ENCODE assay signal across 8 cellular contexts in genomic region chr1:30908446-30908885, GRCh38. TPM values are rescaled to one million over a fixed set of nuclear protein-coding genes. Genes with fewer than 3 reads are reported as not detected.
DNase-seq lines count a peak whose midpoint lies in the region; ATAC-seq and TF ChIP-seq lines count a peak whose summit lies in the region.

A gene with protein sequence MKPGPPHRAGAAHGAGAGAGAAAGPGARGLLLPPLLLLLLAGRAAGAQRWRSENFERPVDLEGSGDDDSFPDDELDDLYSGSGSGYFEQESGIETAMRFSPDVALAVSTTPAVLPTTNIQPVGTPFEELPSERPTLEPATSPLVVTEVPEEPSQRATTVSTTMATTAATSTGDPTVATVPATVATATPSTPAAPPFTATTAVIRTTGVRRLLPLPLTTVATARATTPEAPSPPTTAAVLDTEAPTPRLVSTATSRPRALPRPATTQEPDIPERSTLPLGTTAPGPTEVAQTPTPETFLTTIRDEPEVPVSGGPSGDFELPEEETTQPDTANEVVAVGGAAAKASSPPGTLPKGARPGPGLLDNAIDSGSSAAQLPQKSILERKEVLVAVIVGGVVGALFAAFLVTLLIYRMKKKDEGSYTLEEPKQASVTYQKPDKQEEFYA (minus strand): TSS chr1:30908758. CDS start chr1:30908586, 172 bp downstream.

- H3K27me3 ChIP-seq in SU-DHL-6 (ENCODE audit: low read length): no peaks in the 10 kb centered on the region
- H3K27me3 ChIP-seq in naive thymus-derived CD4-positive, alpha-beta T cell (ENCODE audit: control insufficient read depth in 2 of 2, insufficient read depth in 2 of 2, low read length in 2 of 2): peaks cover 0 to 4% of the 10 kb centered on the region in 2 donors

- POLR2A ChIA-PET in naive thymus-derived CD4-positive, alpha-beta T cell (lab: Charles Lee): no interaction called here

- intact Hi-C loops in naive thymus-derived CD4-positive, alpha-beta T cell (cut with micrococcal nuclease): loop anchor here in 1 of 2 donors (5.0 kb wide), 1 partner anchor 499 kb away; no protein-coding TSS in a partner anchor

- H2AFZ ChIP-seq in SU-DHL-6 (ENCODE audit: low read depth, low read length, severe bottlenecking): no peak within 1 kb of the TSS

- TF ChIP-seq CTCF in SU-DHL-6 (IDR thresholded peaks at IDR 0.05; ENCODE audit: insufficient read depth, low read length, poor library complexity, severe bottlenecking): no peak

- DNase-seq in NCI-H2196 (lab: John Stamatoyannopoulos, UW; ENCODE audit: unreplicated experiment): peak; percentile 21
- no peak for DNase-seq in NCI-H2196 treated with DMSO at 0.1 percent for 48 hours (lab: John Stamatoyannopoulos, UW; ENCODE audit: unreplicated experiment)
- peak in 1 of 9 donors; percentile 9 for DNase-seq in naive thymus-derived CD4-positive, alpha-beta T cell
- no peak for DNase-seq in NCI-H1694 (lab: John Stamatoyannopoulos, UW)
- no peak for DNase-seq in medulla oblongata (ENCODE audit: extremely low spot score)

- peaks cover 9 to 18% (median 15%) of the 10 kb centered on the region in 7 donors for H3K4me1 Mint-ChIP-seq in naive thymus-derived CD4-positive, alpha-beta T cell

- peaks cover 0 to 4% (median 0%) of the 10 kb centered on the region in 5 donors for H3K36me3 Mint-ChIP-seq in naive thymus-derived CD4-positive, alpha-beta T cell

- H3K4me3 ChIP-seq in SU-DHL-6 (ENCODE audit: insufficient read depth, low read length, poor library complexity, severe bottlenecking): no peak within 1 kb of the TSS
- H3K4me3 ChIP-seq in naive thymus-derived CD4-positive, alpha-beta T cell (ENCODE audit: low read length): peak within 1 kb of the TSS; percentile 13

- H3K79me2 ChIP-seq in SU-DHL-6 (ENCODE audit: insufficient read depth, low read length): no peaks in the 10 kb centered on the region

- no peaks in the 10 kb centered on the region for H4K20me1 ChIP-seq in SU-DHL-6 (ENCODE audit: low read depth, low read length)

- peaks cover 0 to 6% of the 10 kb centered on the region in 2 donors for H3K4me1 ChIP-seq in naive thymus-derived CD4-positive, alpha-beta T cell (ENCODE audit: control insufficient read depth in 2 of 2, insufficient read depth in 2 of 2, low read length in 2 of 2)

- no peaks in the 10 kb centered on the region for H3K9me3 ChIP-seq in SU-DHL-6 (ENCODE audit: insufficient read depth, low read length)
- no peaks in the 10 kb centered on the region for H3K9me3 ChIP-seq in naive thymus-derived CD4-positive, alpha-beta T cell (ENCODE audit: control insufficient read depth in 2 of 3, low read length in 3 of 3)

- peaks cover 0 to 4% (median 0%) of the 10 kb centered on the region in 11 donors for H3K9me3 Mint-ChIP-seq in naive thymus-derived CD4-positive, alpha-beta T cell

- peaks cover 21 to 53% (median 27%) of the 10 kb centered on the region in 5 donors for H3K27me3 Mint-ChIP-seq in naive thymus-derived CD4-positive, alpha-beta T cell

- no peak within 1 kb of the TSS for H3K27ac ChIP-seq in SU-DHL-6 (ENCODE audit: low read depth, low read length)
- H3K27ac ChIP-seq in naive thymus-derived CD4-positive, alpha-beta T cell (ENCODE audit: low read depth, low read length): no peak within 1 kb of the TSS

- H3K27ac Mint-ChIP-seq in naive thymus-derived CD4-positive, alpha-beta T cell: peak within 1 kb of the TSS in 7 of 9 donors; percentile 7 to 61 (median 46)

- ATAC-seq in esophagus mucosa: peak; percentile 43
- peak; percentile 80 for ATAC-seq in naive thymus-derived CD4-positive, alpha-beta T cell
- ATAC-seq in GM19035 (IDR thresholded peaks at IDR 0.05; ENCODE audit: unreplicated experiment): no peak

- H3K9ac ChIP-seq in SU-DHL-6 (ENCODE audit: low read length): no peak within 1 kb of the TSS

- peak within 1 kb of the TSS; percentile 27 for H3K4me2 ChIP-seq in SU-DHL-6 (ENCODE audit: low read depth, low read length, poor library complexity, severe bottlenecking)

- H3F3A ChIP-seq in SU-DHL-6 (ENCODE audit: insufficient read depth): no peaks in the 10 kb centered on the region

- H3K4me3 Mint-ChIP-seq in naive thymus-derived CD4-positive, alpha-beta T cell: peak within 1 kb of the TSS; percentile 70 to 90 (median 86)

- no peaks in the 10 kb centered on the region for H3K36me3 ChIP-seq in SU-DHL-6 (ENCODE audit: low read length)
- H3K36me3 ChIP-seq in naive thymus-derived CD4-positive, alpha-beta T cell (ENCODE audit: control insufficient read depth in 2 of 3, insufficient read depth in 3 of 3, low read length in 3 of 3): no peaks in the 10 kb centered on the region

- no peaks in the 10 kb centered on the region for H3K9me2 ChIP-seq in SU-DHL-6 (replicated peaks; ENCODE audit: insufficient read depth, low read length)

- CTCF ChIA-PET in naive thymus-derived CD4-positive, alpha-beta T cell (lab: Charles Lee): no interaction called here

RNA-seq across cellular contexts. Expression of the gene that starts here (rescaled TPM):
- total RNA-seq in esophagus mucosa: 3.3 TPM
- total RNA-seq in naive thymus-derived CD4-positive, alpha-beta T cell: under 1 TPM; 0.19 to 0.42 (median 0.30) TPM
- under 1 TPM in 1 of 2 donors, not detected in 1; 0.07 TPM for polyA plus RNA-seq in naive thymus-derived CD4-positive, alpha-beta T cell

Comparison
In these comparisons a context has a peak if more than half of its experiments do, and no peak if none do; other contexts are left out.
1. Peak in ATAC-seq and H3K4me3 ChIP-seq in naive thymus-derived CD4-positive, alpha-beta T cell; RNA of the gene not detected or under 1 TPM.